In genomic region chr1:12472410-12472797, GRCh38 we compare ENCODE assay signal across 1 cellular context.
TF ChIP-seq lines count a peak whose summit lies in the region.

No MANE protein-coding gene starts in this region.

TF ChIP-seq in K562, 482 proteins besides CTCF, POLR2A, EP300 and RAD21 (continued from another document and continues in another):
- TF ChIP-seq CREB3 (tag; conservative IDR thresholded peaks at IDR 0.05; ENCODE audit: low read depth): no peak
- TF ChIP-seq CUX1 (CRISPR knock-in tag; IDR thresholded peaks at IDR 0.05): no peak; the same call in 1 of the 2 replicates
- no peak for TF ChIP-seq ZNF274 (IDR thresholded peaks at IDR 0.05; ENCODE audit: borderline replicate concordance, low read depth, low read length)
- no peak for TF ChIP-seq PYGO2 (tag; IDR thresholded peaks at IDR 0.05)
- TF ChIP-seq TAF9B (IDR thresholded peaks at IDR 0.05; ENCODE audit: partially characterized antibody): no peak
- TF ChIP-seq MECOM (CRISPR knock-in tag; IDR thresholded peaks at IDR 0.05): no peak
- TF ChIP-seq, protein P1, sequence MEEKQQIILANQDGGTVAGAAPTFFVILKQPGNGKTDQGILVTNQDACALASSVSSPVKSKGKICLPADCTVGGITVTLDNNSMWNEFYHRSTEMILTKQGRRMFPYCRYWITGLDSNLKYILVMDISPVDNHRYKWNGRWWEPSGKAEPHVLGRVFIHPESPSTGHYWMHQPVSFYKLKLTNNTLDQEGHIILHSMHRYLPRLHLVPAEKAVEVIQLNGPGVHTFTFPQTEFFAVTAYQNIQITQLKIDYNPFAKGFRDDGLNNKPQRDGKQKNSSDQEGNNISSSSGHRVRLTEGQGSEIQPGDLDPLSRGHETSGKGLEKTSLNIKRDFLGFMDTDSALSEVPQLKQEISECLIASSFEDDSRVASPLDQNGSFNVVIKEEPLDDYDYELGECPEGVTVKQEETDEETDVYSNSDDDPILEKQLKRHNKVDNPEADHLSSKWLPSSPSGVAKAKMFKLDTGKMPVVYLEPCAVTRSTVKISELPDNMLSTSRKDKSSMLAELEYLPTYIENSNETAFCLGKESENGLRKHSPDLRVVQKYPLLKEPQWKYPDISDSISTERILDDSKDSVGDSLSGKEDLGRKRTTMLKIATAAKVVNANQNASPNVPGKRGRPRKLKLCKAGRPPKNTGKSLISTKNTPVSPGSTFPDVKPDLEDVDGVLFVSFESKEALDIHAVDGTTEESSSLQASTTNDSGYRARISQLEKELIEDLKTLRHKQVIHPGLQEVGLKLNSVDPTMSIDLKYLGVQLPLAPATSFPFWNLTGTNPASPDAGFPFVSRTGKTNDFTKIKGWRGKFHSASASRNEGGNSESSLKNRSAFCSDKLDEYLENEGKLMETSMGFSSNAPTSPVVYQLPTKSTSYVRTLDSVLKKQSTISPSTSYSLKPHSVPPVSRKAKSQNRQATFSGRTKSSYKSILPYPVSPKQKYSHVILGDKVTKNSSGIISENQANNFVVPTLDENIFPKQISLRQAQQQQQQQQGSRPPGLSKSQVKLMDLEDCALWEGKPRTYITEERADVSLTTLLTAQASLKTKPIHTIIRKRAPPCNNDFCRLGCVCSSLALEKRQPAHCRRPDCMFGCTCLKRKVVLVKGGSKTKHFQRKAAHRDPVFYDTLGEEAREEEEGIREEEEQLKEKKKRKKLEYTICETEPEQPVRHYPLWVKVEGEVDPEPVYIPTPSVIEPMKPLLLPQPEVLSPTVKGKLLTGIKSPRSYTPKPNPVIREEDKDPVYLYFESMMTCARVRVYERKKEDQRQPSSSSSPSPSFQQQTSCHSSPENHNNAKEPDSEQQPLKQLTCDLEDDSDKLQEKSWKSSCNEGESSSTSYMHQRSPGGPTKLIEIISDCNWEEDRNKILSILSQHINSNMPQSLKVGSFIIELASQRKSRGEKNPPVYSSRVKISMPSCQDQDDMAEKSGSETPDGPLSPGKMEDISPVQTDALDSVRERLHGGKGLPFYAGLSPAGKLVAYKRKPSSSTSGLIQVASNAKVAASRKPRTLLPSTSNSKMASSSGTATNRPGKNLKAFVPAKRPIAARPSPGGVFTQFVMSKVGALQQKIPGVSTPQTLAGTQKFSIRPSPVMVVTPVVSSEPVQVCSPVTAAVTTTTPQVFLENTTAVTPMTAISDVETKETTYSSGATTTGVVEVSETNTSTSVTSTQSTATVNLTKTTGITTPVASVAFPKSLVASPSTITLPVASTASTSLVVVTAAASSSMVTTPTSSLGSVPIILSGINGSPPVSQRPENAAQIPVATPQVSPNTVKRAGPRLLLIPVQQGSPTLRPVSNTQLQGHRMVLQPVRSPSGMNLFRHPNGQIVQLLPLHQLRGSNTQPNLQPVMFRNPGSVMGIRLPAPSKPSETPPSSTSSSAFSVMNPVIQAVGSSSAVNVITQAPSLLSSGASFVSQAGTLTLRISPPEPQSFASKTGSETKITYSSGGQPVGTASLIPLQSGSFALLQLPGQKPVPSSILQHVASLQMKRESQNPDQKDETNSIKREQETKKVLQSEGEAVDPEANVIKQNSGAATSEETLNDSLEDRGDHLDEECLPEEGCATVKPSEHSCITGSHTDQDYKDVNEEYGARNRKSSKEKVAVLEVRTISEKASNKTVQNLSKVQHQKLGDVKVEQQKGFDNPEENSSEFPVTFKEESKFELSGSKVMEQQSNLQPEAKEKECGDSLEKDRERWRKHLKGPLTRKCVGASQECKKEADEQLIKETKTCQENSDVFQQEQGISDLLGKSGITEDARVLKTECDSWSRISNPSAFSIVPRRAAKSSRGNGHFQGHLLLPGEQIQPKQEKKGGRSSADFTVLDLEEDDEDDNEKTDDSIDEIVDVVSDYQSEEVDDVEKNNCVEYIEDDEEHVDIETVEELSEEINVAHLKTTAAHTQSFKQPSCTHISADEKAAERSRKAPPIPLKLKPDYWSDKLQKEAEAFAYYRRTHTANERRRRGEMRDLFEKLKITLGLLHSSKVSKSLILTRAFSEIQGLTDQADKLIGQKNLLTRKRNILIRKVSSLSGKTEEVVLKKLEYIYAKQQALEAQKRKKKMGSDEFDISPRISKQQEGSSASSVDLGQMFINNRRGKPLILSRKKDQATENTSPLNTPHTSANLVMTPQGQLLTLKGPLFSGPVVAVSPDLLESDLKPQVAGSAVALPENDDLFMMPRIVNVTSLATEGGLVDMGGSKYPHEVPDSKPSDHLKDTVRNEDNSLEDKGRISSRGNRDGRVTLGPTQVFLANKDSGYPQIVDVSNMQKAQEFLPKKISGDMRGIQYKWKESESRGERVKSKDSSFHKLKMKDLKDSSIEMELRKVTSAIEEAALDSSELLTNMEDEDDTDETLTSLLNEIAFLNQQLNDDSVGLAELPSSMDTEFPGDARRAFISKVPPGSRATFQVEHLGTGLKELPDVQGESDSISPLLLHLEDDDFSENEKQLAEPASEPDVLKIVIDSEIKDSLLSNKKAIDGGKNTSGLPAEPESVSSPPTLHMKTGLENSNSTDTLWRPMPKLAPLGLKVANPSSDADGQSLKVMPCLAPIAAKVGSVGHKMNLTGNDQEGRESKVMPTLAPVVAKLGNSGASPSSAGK (IDR thresholded peaks at IDR 0.05): peak; percentile 74
- TF ChIP-seq, protein P2, sequence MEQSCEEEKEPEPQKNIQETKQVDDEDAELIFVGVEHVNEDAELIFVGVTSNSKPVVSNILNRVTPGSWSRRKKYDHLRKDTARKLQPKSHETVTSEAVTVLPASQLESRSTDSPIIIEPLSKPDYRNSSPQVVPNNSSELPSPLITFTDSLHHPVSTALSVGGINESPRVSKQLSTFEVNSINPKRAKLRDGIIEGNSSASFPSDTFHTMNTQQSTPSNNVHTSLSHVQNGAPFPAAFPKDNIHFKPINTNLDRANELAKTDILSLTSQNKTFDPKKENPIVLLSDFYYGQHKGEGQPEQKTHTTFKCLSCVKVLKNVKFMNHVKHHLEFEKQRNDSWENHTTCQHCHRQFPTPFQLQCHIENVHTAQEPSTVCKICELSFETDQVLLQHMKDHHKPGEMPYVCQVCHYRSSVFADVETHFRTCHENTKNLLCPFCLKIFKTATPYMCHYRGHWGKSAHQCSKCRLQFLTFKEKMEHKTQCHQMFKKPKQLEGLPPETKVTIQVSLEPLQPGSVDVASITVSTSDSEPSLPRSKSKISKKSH (CRISPR knock-in tag; IDR thresholded peaks at IDR 0.05): no peak
- TF ChIP-seq ZFP36 (IDR thresholded peaks at IDR 0.05; ENCODE audit: low read depth, low read length, partially characterized antibody): no peak
- no peak for TF ChIP-seq SOX6 (IDR thresholded peaks at IDR 0.05)
- TF ChIP-seq ZFP1 (CRISPR knock-in tag; IDR thresholded peaks at IDR 0.05): no peak
- TF ChIP-seq ZC3H8 (IDR thresholded peaks at IDR 0.05): no peak
- no peak for TF ChIP-seq TCF15 (CRISPR knock-in tag; IDR thresholded peaks at IDR 0.05)
- TF ChIP-seq POLR2B (IDR thresholded peaks at IDR 0.05; ENCODE audit: low read depth, partially characterized antibody): no peak
- TF ChIP-seq POLR2AphosphoS2 (IDR thresholded peaks at IDR 0.05; ENCODE audit: low read length): no peak
- 0 out of 2 replicates have a peak, but pooled peaks have one; percentile 9 for TF ChIP-seq ZNF197 (CRISPR knock-in tag; IDR thresholded peaks at IDR 0.05; ENCODE audit: low read depth)
- no peak for TF ChIP-seq SREBF2 (CRISPR knock-in tag; IDR thresholded peaks at IDR 0.05)
- TF ChIP-seq ZFPM2 (CRISPR knock-in tag; IDR thresholded peaks at IDR 0.05): no peak
- TF ChIP-seq PREB (CRISPR knock-in tag; IDR thresholded peaks at IDR 0.05): no peak
- no peak for TF ChIP-seq ASH1L (IDR thresholded peaks at IDR 0.05; ENCODE audit: borderline replicate concordance, low read depth, partially characterized antibody)
- TF ChIP-seq MCM2 (IDR thresholded peaks at IDR 0.05; ENCODE audit: low read depth): no peak
- no peak for TF ChIP-seq MBD2 (IDR thresholded peaks at IDR 0.05; ENCODE audit: borderline replicate concordance, low read depth)
- TF ChIP-seq SRSF1 (IDR thresholded peaks at IDR 0.05; ENCODE audit: low read depth, low read length): no peak
- TF ChIP-seq NR2C2 (CRISPR knock-in tag; IDR thresholded peaks at IDR 0.05): no peak
- TF ChIP-seq NR2C2 (tag; IDR thresholded peaks at IDR 0.05): no peak
- TF ChIP-seq, protein P3, sequence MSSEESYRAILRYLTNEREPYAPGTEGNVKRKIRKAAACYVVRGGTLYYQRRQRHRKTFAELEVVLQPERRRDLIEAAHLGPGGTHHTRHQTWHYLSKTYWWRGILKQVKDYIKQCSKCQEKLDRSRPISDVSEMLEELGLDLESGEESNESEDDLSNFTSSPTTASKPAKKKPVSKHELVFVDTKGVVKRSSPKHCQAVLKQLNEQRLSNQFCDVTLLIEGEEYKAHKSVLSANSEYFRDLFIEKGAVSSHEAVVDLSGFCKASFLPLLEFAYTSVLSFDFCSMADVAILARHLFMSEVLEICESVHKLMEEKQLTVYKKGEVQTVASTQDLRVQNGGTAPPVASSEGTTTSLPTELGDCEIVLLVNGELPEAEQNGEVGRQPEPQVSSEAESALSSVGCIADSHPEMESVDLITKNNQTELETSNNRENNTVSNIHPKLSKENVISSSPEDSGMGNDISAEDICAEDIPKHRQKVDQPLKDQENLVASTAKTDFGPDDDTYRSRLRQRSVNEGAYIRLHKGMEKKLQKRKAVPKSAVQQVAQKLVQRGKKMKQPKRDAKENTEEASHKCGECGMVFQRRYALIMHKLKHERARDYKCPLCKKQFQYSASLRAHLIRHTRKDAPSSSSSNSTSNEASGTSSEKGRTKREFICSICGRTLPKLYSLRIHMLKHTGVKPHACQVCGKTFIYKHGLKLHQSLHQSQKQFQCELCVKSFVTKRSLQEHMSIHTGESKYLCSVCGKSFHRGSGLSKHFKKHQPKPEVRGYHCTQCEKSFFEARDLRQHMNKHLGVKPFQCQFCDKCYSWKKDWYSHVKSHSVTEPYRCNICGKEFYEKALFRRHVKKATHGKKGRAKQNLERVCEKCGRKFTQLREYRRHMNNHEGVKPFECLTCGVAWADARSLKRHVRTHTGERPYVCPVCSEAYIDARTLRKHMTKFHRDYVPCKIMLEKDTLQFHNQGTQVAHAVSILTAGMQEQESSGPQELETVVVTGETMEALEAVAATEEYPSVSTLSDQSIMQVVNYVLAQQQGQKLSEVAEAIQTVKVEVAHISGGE (CRISPR knock-in tag; IDR thresholded peaks at IDR 0.05): no peak; a peak in 1 of 6 replicates
- TF ChIP-seq, protein P4, sequence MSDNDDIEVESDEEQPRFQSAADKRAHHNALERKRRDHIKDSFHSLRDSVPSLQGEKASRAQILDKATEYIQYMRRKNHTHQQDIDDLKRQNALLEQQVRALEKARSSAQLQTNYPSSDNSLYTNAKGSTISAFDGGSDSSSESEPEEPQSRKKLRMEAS (CRISPR knock-in tag; IDR thresholded peaks at IDR 0.05): no peak
